16 cellular contexts compared by ENCODE assay signal in the genomic region with DNA sequence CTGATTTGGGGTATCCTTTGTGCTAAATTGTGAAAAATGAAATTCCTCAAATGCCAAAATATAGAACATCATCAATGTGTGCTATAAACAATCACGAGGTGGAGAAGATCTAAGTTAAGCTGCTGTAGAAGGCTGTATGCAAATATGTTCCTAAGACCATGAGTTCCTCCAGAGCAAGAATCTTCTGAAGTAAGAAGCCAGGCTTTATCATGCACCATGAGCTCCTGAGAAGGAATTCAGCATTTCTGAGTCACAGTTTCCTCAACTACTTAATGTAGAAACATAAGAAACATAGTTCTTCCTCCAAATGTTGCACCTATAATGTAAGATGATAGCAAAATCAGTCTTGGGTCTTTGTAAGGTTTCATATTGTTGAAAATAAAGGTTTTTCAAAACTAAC.
"Had no signal": no experiment of that assay in that cellular context is flagged by ENCODE, and none has a peak within 500 bp of the region (broad histone marks: within the 10 kb centered on the region; RNA-seq: fewer than 3 reads in every experiment).

No MANE protein-coding gene starts in this region.

- DNase-seq: activated CD4-positive, alpha-beta T cell treated with anti-CD3 and anti-CD28 coated beads, Interleukin-2, amount 10 ng/mL, durations not matched to agents 7 days and 5 days; activated CD4-positive, CD25-positive, alpha-beta regulatory T cell; activated CD8-positive, alpha-beta memory T cell treated with anti-CD3 and anti-CD28 coated beads for 24 hours; activated naive CD4-positive, alpha-beta T cell treated with anti-CD3 and anti-CD28 coated beads for 36 hours; cerebellar nuclear complex; dorsolateral prefrontal cortex; foreskin melanocyte; head of caudate nucleus; kidney; ovary; stimulated activated CD4-positive, alpha-beta T cell treated with anti-CD3 and anti-CD28 coated beads, Interleukin-4, amount 100 ng/mL, for 1 hour; stimulated activated CD8-positive, alpha-beta memory T cell treated with anti-CD3 and anti-CD28 coated beads, Interleukin-4, amount 100 ng/mL, for 48 hours; stimulated activated naive CD8-positive, alpha-beta T cell treated with anti-CD3 and anti-CD28 coated beads, Interleukin-15, Interleukin-2, amounts not matched to agents 100 U/mL and 50 U/mL, for 24 hours had no signal

- H3K9me3 Mint-ChIP-seq: activated CD4-positive, alpha-beta T cell treated with anti-CD3 and anti-CD28 coated beads, Interleukin-2, amount 10 ng/mL, durations not matched to agents 7 days and 5 days; activated naive CD4-positive, alpha-beta T cell treated with anti-CD3 and anti-CD28 coated beads for 36 hours had no signal

- H3K27ac Mint-ChIP-seq: activated CD4-positive, alpha-beta T cell treated with anti-CD3 and anti-CD28 coated beads, Interleukin-2, amount 10 ng/mL, durations not matched to agents 7 days and 5 days; activated naive CD4-positive, alpha-beta T cell treated with anti-CD3 and anti-CD28 coated beads for 36 hours; brain had no signal

- H3K27me3 ChIP-seq: dorsolateral prefrontal cortex, esophagus muscularis mucosa, ovary had no signal

- H3K27me3 Mint-ChIP-seq: brain had no signal

- H3K4me3 ChIP-seq: dorsolateral prefrontal cortex, esophagus muscularis mucosa, ovary had no signal

- ATAC-seq: stimulated activated naive CD8-positive, alpha-beta T cell treated with anti-CD3 and anti-CD28 coated beads, Interleukin-15, Interleukin-2, amounts not matched to agents 100 U/mL and 50 U/mL, for 24 hours had no signal

- H3K4me1 Mint-ChIP-seq: activated CD4-positive, alpha-beta T cell treated with anti-CD3 and anti-CD28 coated beads, Interleukin-2, amount 10 ng/mL, durations not matched to agents 7 days and 5 days; brain; neural crest cell had no signal

- H3K27ac ChIP-seq: dorsolateral prefrontal cortex, esophagus muscularis mucosa, ovary had no signal

- H3K36me3 ChIP-seq: esophagus muscularis mucosa, ovary had no signal

- H3K9me3 ChIP-seq: esophagus muscularis mucosa, ovary had no signal

- H3K4me3 Mint-ChIP-seq: activated CD4-positive, alpha-beta T cell treated with anti-CD3 and anti-CD28 coated beads, Interleukin-2, amount 10 ng/mL, durations not matched to agents 7 days and 5 days; activated naive CD4-positive, alpha-beta T cell treated with anti-CD3 and anti-CD28 coated beads for 36 hours; brain; neural crest cell had no signal

- H3K36me3 Mint-ChIP-seq: brain had no signal
